Comparison of ENCODE assay signal across 22 cellular contexts in the genomic region with DNA sequence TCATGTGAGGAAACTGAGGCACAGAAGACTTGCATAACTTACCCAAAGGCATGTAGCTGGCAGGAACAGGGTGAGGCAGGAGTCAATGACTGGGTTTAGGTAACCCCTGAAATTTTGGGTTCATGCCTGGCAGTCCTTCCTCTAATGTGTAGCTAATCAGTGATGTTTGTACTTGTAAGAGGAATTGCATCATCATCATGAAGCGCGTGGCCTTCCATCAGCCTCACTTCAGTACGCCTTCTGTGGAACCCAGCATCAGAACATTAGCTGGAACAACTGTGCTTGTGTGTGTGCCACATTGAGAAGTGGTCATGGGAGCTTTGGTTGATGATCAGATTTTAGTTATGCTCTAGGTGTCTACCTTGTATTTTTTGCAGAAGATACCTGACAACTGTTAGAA. TPM values are rescaled to one million over a fixed set of nuclear protein-coding genes. Genes with fewer than 3 reads are reported as not detected.
DNase-seq lines count a peak whose midpoint lies in the region; TF ChIP-seq lines count a peak whose summit lies in the region.
"Had no signal": no experiment of that assay in that cellular context is flagged by ENCODE, and none has a peak within 500 bp of the region (broad histone marks: within the 10 kb centered on the region; RNA-seq: fewer than 3 reads in every experiment).

No MANE protein-coding gene starts in this region.

- DNase-seq in activated CD4-positive, alpha-beta T cell treated with anti-CD3 and anti-CD28 coated beads, Interleukin-2, amount 10 ng/mL, durations not matched to agents 24 days and 14 days: no peak
- DNase-seq in activated CD4-positive, alpha-beta T cell treated with anti-CD3 and anti-CD28 coated beads, Interleukin-2, amount 50 U/mL, for 48 hours: no peak
- DNase-seq in MV-4-11 (lab: John Stamatoyannopoulos, UW) (peak; percentile 49), choroid plexus epithelial cell (ENCODE audit: low read depth) (peak; percentile 27), mesothelial cell of epicardium (ENCODE audit: low spot score in 2 of 2, unreplicated experiment in 2 of 2) (no peak), endodermal cell (no peak), AG20443 (ENCODE audit: low spot score) (no peak), NCI-H128 (lab: John Stamatoyannopoulos, UW; ENCODE audit: unreplicated experiment) (no peak)
- DNase-seq: activated CD8-positive, alpha-beta memory T cell treated with anti-CD3 and anti-CD28 coated beads, Interleukin-2, amount 50 U/mL, for 4 hours; activated gamma-delta T cell treated with Interleukin-2 at 50 U/mL for 16 hours; BE2C; dermis blood vessel endothelial cell; head of caudate nucleus; NCI-H2171 treated with DMSO at 0.1 percent for 48 hours; NCI-H524 treated with DMSO at 0.1 percent for 48 hours; Peyer's patch; SJCRH30; T-cell had no signal

- H3K4me3 Mint-ChIP-seq in activated CD4-positive, alpha-beta T cell treated with anti-CD3 and anti-CD28 coated beads, Interleukin-2, amount 10 ng/mL, durations not matched to agents 24 days and 14 days: no peak overlapping the region
- H3K4me3 Mint-ChIP-seq in mesothelial cell of epicardium (no peak overlapping the region), endodermal cell (no peak overlapping the region)
- H3K4me3 Mint-ChIP-seq: IgD-negative memory B cell, T-cell had no signal

- no peak overlapping the region for H3K27ac ChIP-seq in endodermal cell (ENCODE audit: low read depth, low read length)
- H3K27ac ChIP-seq: A549, ascending aorta, neutrophil, Peyer's patch, SJCRH30 had no signal

- no peaks in the 10 kb centered on the region for H3K9me3 Mint-ChIP-seq in activated CD4-positive, alpha-beta T cell treated with anti-CD3 and anti-CD28 coated beads, Interleukin-2, amount 10 ng/mL, durations not matched to agents 24 days and 14 days
- H3K9me3 Mint-ChIP-seq in mesothelial cell of epicardium (no peaks in the 10 kb centered on the region), endodermal cell (no peaks in the 10 kb centered on the region)
- H3K9me3 Mint-ChIP-seq: IgD-negative memory B cell, T-cell had no signal

- H3K9ac ChIP-seq in endodermal cell (ENCODE audit: extremely low read depth, low read length, poor library complexity, severe bottlenecking): no peak overlapping the region

- intact Hi-C loops in activated CD4-positive, alpha-beta T cell treated with anti-CD3 and anti-CD28 coated beads, Interleukin-2, amount 10 ng/mL, durations not matched to agents 24 days and 14 days (cut with micrococcal nuclease): loop anchor here (2.0 kb wide), 1 partner anchor 131 kb away; no protein-coding TSS in a partner anchor

- H3K4me3 ChIP-seq in choroid plexus epithelial cell (ENCODE audit: low read depth, low read length) (no peak overlapping the region), endodermal cell (ENCODE audit: low read length) (no peak overlapping the region)
- H3K4me3 ChIP-seq: A549, ascending aorta, Peyer's patch, SJCRH30 had no signal

- H3K27me3 ChIP-seq in endodermal cell (ENCODE audit: control insufficient read depth, insufficient read depth, low read length, poor library complexity, severe bottlenecking): no peaks in the 10 kb centered on the region
- H3K27me3 ChIP-seq: ascending aorta, BE2C, neutrophil, Peyer's patch, SJCRH30 had no signal

- peak overlapping the region; percentile 32 for H3K27ac Mint-ChIP-seq in activated CD4-positive, alpha-beta T cell treated with anti-CD3 and anti-CD28 coated beads, Interleukin-2, amount 10 ng/mL, durations not matched to agents 24 days and 14 days
- H3K27ac Mint-ChIP-seq in mesothelial cell of epicardium (peak overlapping the region; percentile 61), endodermal cell (no peak overlapping the region)
- H3K27ac Mint-ChIP-seq: IgD-negative memory B cell had no signal

- no peaks in the 10 kb centered on the region for H3K27me3 Mint-ChIP-seq in activated CD4-positive, alpha-beta T cell treated with anti-CD3 and anti-CD28 coated beads, Interleukin-2, amount 10 ng/mL, durations not matched to agents 24 days and 14 days
- no peaks in the 10 kb centered on the region for H3K27me3 Mint-ChIP-seq in mesothelial cell of epicardium (ENCODE audit: low read depth)
- H3K27me3 Mint-ChIP-seq in endodermal cell (ENCODE audit: insufficient read depth): no peaks in the 10 kb centered on the region
- H3K27me3 Mint-ChIP-seq: IgD-negative memory B cell, T-cell had no signal

- 96 to 97% methylated on average over 3 of the region's 3 CpGs for WGBS in endodermal cell (ENCODE audit: insufficient coverage in 1 of 2, insufficient read length in 1 of 2), 2 experiments

- no peaks in the 10 kb centered on the region for H3K9me3 ChIP-seq in endodermal cell (ENCODE audit: control insufficient read depth, low read length)
- H3K9me3 ChIP-seq: A549, ascending aorta, BE2C, neutrophil, Peyer's patch, SJCRH30 had no signal

- TF ChIP-seq CTCF in choroid plexus epithelial cell (conservative IDR thresholded peaks at IDR 0.05; ENCODE audit: low read depth, low read length): no peak
- TF ChIP-seq CTCF in mesothelial cell of epicardium (IDR thresholded peaks at IDR 0.05; ENCODE audit: unreplicated experiment): no peak
- no peak for TF ChIP-seq CTCF in endodermal cell (conservative IDR thresholded peaks at IDR 0.05)

- peaks cover 94% of the 10 kb centered on the region for H3K36me3 ChIP-seq in endodermal cell (ENCODE audit: control insufficient read depth, insufficient read depth, low read length)

- H3K4me1 ChIP-seq in endodermal cell (ENCODE audit: control insufficient read depth, insufficient read depth, low read length): no peaks in the 10 kb centered on the region
- H3K4me1 ChIP-seq: A549, ascending aorta, Peyer's patch, SJCRH30 had no signal

- H3K36me3 Mint-ChIP-seq in activated CD4-positive, alpha-beta T cell treated with anti-CD3 and anti-CD28 coated beads, Interleukin-2, amount 10 ng/mL, durations not matched to agents 24 days and 14 days (ENCODE audit: low read depth): peaks cover 50% of the 10 kb centered on the region
- H3K36me3 Mint-ChIP-seq in mesothelial cell of epicardium (peaks cover 30% of the 10 kb centered on the region), endodermal cell (ENCODE audit: low read depth) (peaks cover 57% of the 10 kb centered on the region)

- no peaks in the 10 kb centered on the region for H3K4me1 Mint-ChIP-seq in activated CD4-positive, alpha-beta T cell treated with anti-CD3 and anti-CD28 coated beads, Interleukin-2, amount 10 ng/mL, durations not matched to agents 24 days and 14 days
- H3K4me1 Mint-ChIP-seq in mesothelial cell of epicardium (peaks cover 13% of the 10 kb centered on the region), endodermal cell (no peaks in the 10 kb centered on the region)
- H3K4me1 Mint-ChIP-seq: IgD-negative memory B cell had no signal

RNA-seq across cellular contexts. Expression of a gene that starts 18.2 kb away (rescaled TPM):
- 23.5 and 25.8 TPM in 2 replicates for total RNA-seq in activated CD4-positive, alpha-beta T cell treated with anti-CD3 and anti-CD28 coated beads, Interleukin-2, amount 10 ng/mL, durations not matched to agents 24 days and 14 days
- 46.3 to 48.6 TPM (median 47.7 TPM) in 3 replicates for total RNA-seq in mesothelial cell of epicardium
- 10 to 100 TPM; 33.1 to 38.2 TPM for total RNA-seq in endodermal cell
- 64.2 TPM for polyA plus RNA-seq in endodermal cell (2013, experiment 1 of 2)
- 63.6 TPM for polyA plus RNA-seq in endodermal cell (2013, experiment 2 of 2)

Comparison
In these comparisons a context has a peak if more than half of its experiments do, and no peak if none do; other contexts are left out.
1. DNase-seq: peak in MV-4-11 (single experiment) and choroid plexus epithelial cell (single experiment); none in activated CD4-positive, alpha-beta T cell treated with anti-CD3 and anti-CD28 coated beads, Interleukin-2, amount 10 ng/mL, durations not matched to agents 24 days and 14 days (single experiment), activated CD4-positive, alpha-beta T cell treated with anti-CD3 and anti-CD28 coated beads, Interleukin-2, amount 50 U/mL, for 48 hours (0 of 2), mesothelial cell of epicardium (0 of 2), endodermal cell (single experiment), AG20443 (single experiment) and NCI-H128 (single experiment).